ENCODE assay signal across 8 cellular contexts in the genomic region with DNA sequence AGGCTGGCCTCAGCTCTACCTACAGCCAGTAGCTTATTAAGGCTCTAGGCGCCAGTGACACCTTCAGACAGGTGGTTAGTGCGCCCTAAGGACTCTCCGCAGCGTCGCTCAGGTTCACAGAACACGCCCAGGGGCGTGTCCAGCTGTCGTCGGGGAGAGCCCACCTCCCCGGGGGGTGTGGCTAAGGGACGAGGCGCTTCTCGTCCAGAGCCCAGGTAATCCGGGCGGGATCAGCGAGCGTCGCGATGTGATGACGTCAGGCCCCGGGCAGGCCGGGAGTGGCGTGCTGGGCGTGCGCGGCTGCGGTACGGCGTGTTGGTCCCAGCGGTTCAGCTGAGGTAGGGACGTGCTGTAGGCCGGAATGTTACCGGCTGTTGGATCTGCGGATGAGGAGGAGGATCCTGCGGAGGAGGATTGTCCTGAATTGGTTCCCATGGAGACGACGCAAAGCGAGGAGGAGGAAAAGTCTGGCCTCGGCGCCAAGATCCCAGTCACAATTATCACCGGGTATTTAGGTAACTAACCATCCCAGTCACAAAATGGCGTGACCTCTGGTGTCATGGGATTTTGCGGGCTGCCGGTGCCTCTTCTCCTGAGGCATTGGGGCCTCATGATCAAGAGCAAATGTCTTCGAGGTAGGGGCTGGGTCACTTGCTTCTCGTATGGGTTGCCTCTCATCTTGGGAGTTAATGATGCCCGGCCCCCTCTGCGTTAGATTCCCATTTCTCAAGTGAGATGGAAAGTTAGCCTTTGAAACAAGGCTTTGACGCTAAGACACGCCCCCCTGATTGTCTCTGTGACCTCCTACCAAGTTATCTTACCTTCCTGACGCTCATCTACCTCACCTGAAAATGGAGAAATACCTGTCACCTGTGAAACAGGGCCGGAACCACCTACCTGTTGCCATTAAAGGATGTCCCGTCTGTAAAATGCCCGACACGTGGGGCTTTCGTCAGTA. TPM values are rescaled to one million over a fixed set of nuclear protein-coding genes. Genes with fewer than 3 reads are reported as not detected.
DNase-seq lines count a peak whose midpoint lies in the region; FAIRE-seq and TF ChIP-seq lines count a peak whose summit lies in the region.
"Not testable (repeated sequence)": the region's sequence is repeated elsewhere in the genome, so short reads cannot be mapped to it uniquely, and the experiment has no call there.

A gene (plus strand): TSS at position 184 of the 958 bp plus-strand sequence. CDS start 178 bp downstream, at position 362.

- H3K36me3 Mint-ChIP-seq in astrocyte (ENCODE audit: low read depth, unreplicated experiment) = not testable (repeated sequence)

- H3K4me3 ChIP-seq in NB4 (ENCODE audit: low read depth, low read length) (peak within 1 kb of the TSS; percentile 77), astrocyte (ENCODE audit: insufficient read depth, low read depth, low read length) (peak within 1 kb of the TSS; percentile 71), fibroblast of pulmonary artery (replicated peaks; ENCODE audit: low read depth, low read length) (peak within 1 kb of the TSS; percentile 62), mesenchymal stem cell (ENCODE audit: insufficient read depth in 1 of 2, low read depth in 1 of 2, low read length in 2 of 2) (peak within 1 kb of the TSS; percentile 51 to 79), skeletal muscle satellite cell (ENCODE audit: low read length) (peak within 1 kb of the TSS; percentile 77), subcutaneous abdominal adipose tissue (ENCODE audit: low read depth in 1 of 5, low read length in 5 of 5) (peak within 1 kb of the TSS; percentile 44 to 73 (median 61))

- not testable (repeated sequence) for H3K4ac ChIP-seq in mesenchymal stem cell (ENCODE audit: low read depth in 1 of 2, low read length in 2 of 2)

- not testable (repeated sequence) for H4K91ac ChIP-seq in mesenchymal stem cell (ENCODE audit: low read length)

- H3K18ac ChIP-seq in mesenchymal stem cell (ENCODE audit: low read depth in 1 of 2, low read length in 2 of 2) = not testable (repeated sequence)

- not testable (repeated sequence) for FAIRE-seq in astrocyte (lab: Jason Lieb, UNC)

- H3K4me3 Mint-ChIP-seq in astrocyte (ENCODE audit: unreplicated experiment) = peak within 1 kb of the TSS; percentile 95

- TF ChIP-seq POLR2A in NB4 (IDR thresholded peaks at IDR 0.05; ENCODE audit: extremely low read depth, insufficient read length) = not testable (repeated sequence)

- DNase-seq in ELF-1 (ENCODE audit: low read depth, low spot score) (peak; percentile 13), NB4 (ENCODE audit: low read depth) (peak; percentile 19), fibroblast of pulmonary artery (ENCODE audit: low read depth) (peak; percentile 0), mesenchymal stem cell (peak; percentile 7)
- peak; percentile 72 for DNase-seq in activated CD4-positive, alpha-beta T cell treated with anti-CD3 and anti-CD28 coated beads, Interleukin-2, amount 50 U/mL, for 1 hour
- not testable (repeated sequence) for DNase-seq in astrocyte (ENCODE audit: low read depth)

- H2BK5ac ChIP-seq in mesenchymal stem cell (ENCODE audit: low read depth, low read length, poor library complexity, severe bottlenecking) = not testable (repeated sequence)

- H3K27me3 ChIP-seq in astrocyte (ENCODE audit: insufficient read depth, low read length); mesenchymal stem cell (ENCODE audit: control insufficient read depth in 1 of 2, insufficient read depth in 1 of 2, low read length in 2 of 2); skeletal muscle satellite cell (ENCODE audit: control insufficient read depth, insufficient read depth, low read length); subcutaneous abdominal adipose tissue (ENCODE audit: control insufficient read depth in 5 of 5, insufficient read depth in 4 of 5, low read length in 5 of 5): not testable (repeated sequence)

- H3K36me3 ChIP-seq in astrocyte (ENCODE audit: insufficient read depth, low read length); mesenchymal stem cell (ENCODE audit: control insufficient read depth in 1 of 2, insufficient read depth in 2 of 2, low read depth in 1 of 2, low read length in 2 of 2); skeletal muscle satellite cell (ENCODE audit: insufficient read depth, low read length); subcutaneous abdominal adipose tissue (ENCODE audit: control insufficient read depth in 5 of 5, insufficient read depth in 5 of 5, low read length in 5 of 5): not testable (repeated sequence)

- peak within 1 kb of the TSS; percentile 66 for H2AFZ ChIP-seq in astrocyte (ENCODE audit: low read depth, low read length)
- H2AFZ ChIP-seq in mesenchymal stem cell (ENCODE audit: low read depth, low read length) = not testable (repeated sequence)

- not testable (repeated sequence) for H3K79me2 ChIP-seq in astrocyte (ENCODE audit: insufficient read depth, low read length)

- not testable (repeated sequence) for H3K23ac ChIP-seq in mesenchymal stem cell (ENCODE audit: low read length in 2 of 2)

- H3K27me3 Mint-ChIP-seq in astrocyte (ENCODE audit: low read depth, unreplicated experiment) = not testable (repeated sequence)

- H3K27ac ChIP-seq in astrocyte (ENCODE audit: low read depth, low read length) = peak within 1 kb of the TSS; percentile 56
- H3K27ac ChIP-seq in mesenchymal stem cell (ENCODE audit: low read length, poor library complexity, severe bottlenecking); subcutaneous abdominal adipose tissue (ENCODE audit: low read depth, low read length): not testable (repeated sequence)

- TF ChIP-seq CTCF in NB4 (IDR thresholded peaks at IDR 0.05; ENCODE audit: low read depth, low read length); astrocyte (IDR thresholded peaks at IDR 0.05; ENCODE audit: insufficient read depth, low read depth, low read length); fibroblast of pulmonary artery (IDR thresholded peaks at IDR 0.05; ENCODE audit: low read length, missing control alignments): not testable (repeated sequence)

- H4K20me1 ChIP-seq in astrocyte (ENCODE audit: insufficient read depth, low read length) = not testable (repeated sequence)

- H3K27ac Mint-ChIP-seq in astrocyte (ENCODE audit: unreplicated experiment) = peak within 1 kb of the TSS; percentile 91

- H2AK5ac ChIP-seq in mesenchymal stem cell (ENCODE audit: low read length, severe bottlenecking) = not testable (repeated sequence)

- not testable (repeated sequence) for H3K9me3 Mint-ChIP-seq in astrocyte (ENCODE audit: unreplicated experiment)

- peak within 1 kb of the TSS; percentile 88 for H3K4me2 ChIP-seq in astrocyte (ENCODE audit: low read length)
- peak within 1 kb of the TSS; percentile 26 for H3K4me2 ChIP-seq in mesenchymal stem cell (ENCODE audit: low read length, poor library complexity, severe bottlenecking)
- H3K4me2 ChIP-seq in skeletal muscle satellite cell (ENCODE audit: low read length) = peak within 1 kb of the TSS; percentile 85

- H3K4me1 ChIP-seq in astrocyte (ENCODE audit: insufficient read depth, low read length); mesenchymal stem cell (ENCODE audit: control insufficient read depth, insufficient read depth, low read depth, low read length); skeletal muscle satellite cell (ENCODE audit: control insufficient read depth, insufficient read depth, low read length); subcutaneous abdominal adipose tissue (ENCODE audit: control insufficient read depth in 5 of 5, insufficient read depth in 5 of 5, low read length in 5 of 5): not testable (repeated sequence)

- 1% methylated on average over 15 of the region's 56 CpGs for WGBS in mesenchymal stem cell

- not testable (repeated sequence) for H3K4me1 Mint-ChIP-seq in astrocyte (ENCODE audit: low read depth, unreplicated experiment)

- H4K8ac ChIP-seq in mesenchymal stem cell (ENCODE audit: low read length) = not testable (repeated sequence)

- H2BK120ac ChIP-seq in mesenchymal stem cell (ENCODE audit: low read depth, low read length) = not testable (repeated sequence)

- H3K14ac ChIP-seq in mesenchymal stem cell (ENCODE audit: low read length in 2 of 2) = not testable (repeated sequence)

- H3K9ac ChIP-seq in astrocyte (ENCODE audit: low read length) (peak within 1 kb of the TSS; percentile 83), mesenchymal stem cell (ENCODE audit: low read length) (peak within 1 kb of the TSS; percentile 89), skeletal muscle satellite cell (ENCODE audit: low read depth, low read length) (peak within 1 kb of the TSS; percentile 82), subcutaneous abdominal adipose tissue (ENCODE audit: low read length in 5 of 5) (peak within 1 kb of the TSS in 2 of 5 donors; percentile 56 to 60)

- H3K9me3 ChIP-seq in astrocyte (ENCODE audit: insufficient read depth, low read depth, low read length); mesenchymal stem cell (ENCODE audit: control insufficient read depth, low read length); skeletal muscle satellite cell (replicated peaks; ENCODE audit: low read length); subcutaneous abdominal adipose tissue (ENCODE audit: control insufficient read depth in 5 of 5, low read length in 5 of 5): not testable (repeated sequence)

- H2BK12ac ChIP-seq in mesenchymal stem cell (ENCODE audit: low read length in 2 of 2) = not testable (repeated sequence)

- H3K79me1 ChIP-seq in mesenchymal stem cell (replicated peaks; ENCODE audit: low read length, poor library complexity, severe bottlenecking) = not testable (repeated sequence)

- not testable (repeated sequence) for H2BK15ac ChIP-seq in mesenchymal stem cell (ENCODE audit: low read depth, poor library complexity, severe bottlenecking)

RNA-seq across cellular contexts. Expression of the gene that starts here (rescaled TPM):
- total RNA-seq in astrocyte = 29.1 and 32.1 TPM in 2 replicates
- polyA plus RNA-seq in mesenchymal stem cell (2013, experiment 1 of 2) = 22.6 TPM
- 24.1 TPM for polyA plus RNA-seq in mesenchymal stem cell (2013, experiment 2 of 2)
- total RNA-seq in skeletal muscle satellite cell (2012; rRNA removed) = 17.5 and 19.0 TPM in 2 replicates

Comparison
In these comparisons a context has a peak if more than half of its experiments do, and no peak if none do; other contexts are left out.
1. H3K4me2 ChIP-seq: peak in every context shown above with its lines; median percentile 88 in astrocyte; 85 in skeletal muscle satellite cell; 26 in mesenchymal stem cell.